Comparison of ENCODE assay signal across 8 cellular contexts in genomic region chr17:47970725-47971511, GRCh38. TPM values are rescaled to one million over a fixed set of nuclear protein-coding genes. Genes with fewer than 3 reads are reported as not detected.
DNase-seq lines count a peak whose midpoint lies in the region; ATAC-seq and TF ChIP-seq lines count a peak whose summit lies in the region.

Gene CDK5RAP3, plus strand, starts transcription at chr17:47971113. Its CDS starts 34 bp downstream, at chr17:47971147.

- DNase-seq in GM04503 (ENCODE audit: low read depth) (peak; percentile 92), HEK293T (ENCODE audit: extremely low spot score) (peak; percentile 99), MV-4-11 (lab: John Stamatoyannopoulos, UW) (peak; percentile 99), SK-N-DZ (ENCODE audit: low spot score) (peak; percentile 100), non-pigmented ciliary epithelial cell (ENCODE audit: low read depth) (peak; percentile 94), suprapubic skin (ENCODE audit: low spot score in 2 of 2) (peak; percentile 100)
- DNase-seq in activated naive CD4-positive, alpha-beta T cell treated with anti-CD3 and anti-CD28 coated beads, Interleukin-2, amount 10 ng/mL, durations not matched to agents 7 days and 5 days = peak; percentile 100

- peaks cover 18% of the 10 kb centered on the region for H3K36me3 Mint-ChIP-seq in activated naive CD4-positive, alpha-beta T cell treated with anti-CD3 and anti-CD28 coated beads, Interleukin-2, amount 10 ng/mL, durations not matched to agents 7 days and 5 days

- H3K36me3 ChIP-seq in gastroesophageal sphincter (peaks cover 0 to 28% of the 10 kb centered on the region in 2 donors), suprapubic skin (peaks cover 28% of the 10 kb centered on the region)

- H3K27ac ChIP-seq in gastroesophageal sphincter (peak within 1 kb of the TSS; percentile 36 to 92 (median 88)), suprapubic skin (peak within 1 kb of the TSS; percentile 81)

- H3K4me3 Mint-ChIP-seq in activated naive CD4-positive, alpha-beta T cell treated with anti-CD3 and anti-CD28 coated beads, Interleukin-2, amount 10 ng/mL, durations not matched to agents 7 days and 5 days = peak within 1 kb of the TSS; percentile 98

- TF ChIP-seq POLR2A in gastroesophageal sphincter (IDR thresholded peaks at IDR 0.05) (peak; percentile 71 to 72), suprapubic skin (IDR thresholded peaks at IDR 0.05) (peak in 1 of 2 donors; percentile 54)

- H3K27me3 Mint-ChIP-seq in activated naive CD4-positive, alpha-beta T cell treated with anti-CD3 and anti-CD28 coated beads, Interleukin-2, amount 10 ng/mL, durations not matched to agents 7 days and 5 days = peaks cover 15% of the 10 kb centered on the region

- peak within 1 kb of the TSS; percentile 94 for H3K27ac Mint-ChIP-seq in activated naive CD4-positive, alpha-beta T cell treated with anti-CD3 and anti-CD28 coated beads, Interleukin-2, amount 10 ng/mL, durations not matched to agents 7 days and 5 days

- ATAC-seq in gastroesophageal sphincter = peak; percentile 99

- peak within 1 kb of the TSS; percentile 47 to 92 for H3K4me3 ChIP-seq in gastroesophageal sphincter
- peak within 1 kb of the TSS; percentile 84 for H3K4me3 ChIP-seq in suprapubic skin

- POLR2A ChIA-PET in HEK293T (lab: Yijun Ruan, JAX) = interaction anchor here (0.7 to 3.0 kb wide), 25 partner anchors 9 to 321 kb away, joined by 3 to 34 read pairs (median 8); partner anchors contain the start of genes KPNB1, LRRC46, MRPL10 and PNPO

- 4% methylated on average over 4 of the region's 63 CpGs; no CpG with 5 or more reads in 1 of the 2 donors for WGBS in gastroesophageal sphincter (ENCODE audit: low coverage in 1 of 2), 2 donors
- 0% methylated on average over 19 of the region's 63 CpGs for WGBS in suprapubic skin

- CTCF ChIA-PET in HEK293T (lab: Yijun Ruan, JAX) = interaction anchor here (0.6 to 3.7 kb wide), 19 partner anchors 11 to 159 kb away, joined by 3 to 12 read pairs (median 3); partner anchors contain the start of genes PNPO and PRR15L
- CTCF ChIA-PET in activated naive CD4-positive, alpha-beta T cell treated with anti-CD3 and anti-CD28 coated beads, Interleukin-2, amount 10 ng/mL, durations not matched to agents 7 days and 5 days (lab: Charles Lee) = interaction anchor here (0.6 to 10.5 kb wide), 25 partner anchors 9 to 483 kb away, joined by 3 to 151 read pairs (median 4); partner anchors contain the start of genes NFE2L1, PNPO, PRR15L and SCRN2

- H3K4me1 Mint-ChIP-seq in activated naive CD4-positive, alpha-beta T cell treated with anti-CD3 and anti-CD28 coated beads, Interleukin-2, amount 10 ng/mL, durations not matched to agents 7 days and 5 days = peaks cover 30% of the 10 kb centered on the region

- H3K9me3 ChIP-seq in gastroesophageal sphincter (no peaks in the 10 kb centered on the region), suprapubic skin (no peaks in the 10 kb centered on the region)

- TF ChIP-seq EP300 in gastroesophageal sphincter (IDR thresholded peaks at IDR 0.05) (no peak), suprapubic skin (IDR thresholded peaks at IDR 0.05) (no peak)

- TF ChIP-seq CTCF in gastroesophageal sphincter (IDR thresholded peaks at IDR 0.05) (peak; percentile 82 to 99 (median 96)), suprapubic skin (IDR thresholded peaks at IDR 0.05) (peak; percentile 87 to 100)

- no peaks in the 10 kb centered on the region for H3K9me3 Mint-ChIP-seq in activated naive CD4-positive, alpha-beta T cell treated with anti-CD3 and anti-CD28 coated beads, Interleukin-2, amount 10 ng/mL, durations not matched to agents 7 days and 5 days

- peaks cover 0 to 28% (median 9%) of the 10 kb centered on the region in 3 donors for H3K4me1 ChIP-seq in gastroesophageal sphincter
- H3K4me1 ChIP-seq in suprapubic skin = peaks cover 44% of the 10 kb centered on the region

- no peaks in the 10 kb centered on the region for H3K27me3 ChIP-seq in gastroesophageal sphincter
- H3K27me3 ChIP-seq in suprapubic skin = no peaks in the 10 kb centered on the region

TF ChIP-seq in HEK293T, 16 proteins besides CTCF, POLR2A, EP300 and RAD21:
- TF ChIP-seq ELF4 (IDR thresholded peaks at IDR 0.05) (peak; percentile 85), TARDBP (IDR thresholded peaks at IDR 0.05) (no peak), FOXM1 (IDR thresholded peaks at IDR 0.05; ENCODE audit: borderline replicate concordance) (peak; percentile 65; the same call in 1 of the 2 replicates), HDGF (IDR thresholded peaks at IDR 0.05; ENCODE audit: borderline replicate concordance) (no peak), L3MBTL2 (conservative IDR thresholded peaks at IDR 0.05) (peak; percentile 100), SP1 (IDR thresholded peaks at IDR 0.05) (no peak), PKNOX1 (IDR thresholded peaks at IDR 0.05) (peak; percentile 83), ARNT (IDR thresholded peaks at IDR 0.05) (no peak), CTBP1 (IDR thresholded peaks at IDR 0.05; ENCODE audit: borderline replicate concordance) (no peak; the same call in 1 of the 2 replicates)

RNA-seq across cellular contexts. Expression of gene CDK5RAP3, which starts in this region (rescaled TPM):
- 136 and 154 TPM in 2 replicates for polyA plus RNA-seq in SK-N-DZ (2014; cell fraction: cytosol; rRNA removed)
- polyA plus RNA-seq in SK-N-DZ (2014; cell fraction: nucleus; rRNA removed) = 1,883 and 2,737 TPM in 2 replicates
- total RNA-seq in gastroesophageal sphincter (10 to 100 TPM; 43.8 to 98.8 (median 63.8) TPM), suprapubic skin (100 to 1,000 TPM; 100 to 296 (median 142) TPM)

Comparison
In these comparisons a context has a peak if more than half of its experiments do, and no peak if none do; other contexts are left out.
1. Peak in every context shown above with its lines: DNase-seq, ATAC-seq, H3K4me3 ChIP-seq and H3K27ac ChIP-seq.